8 cellular contexts compared by ENCODE assay signal in the genomic region with DNA sequence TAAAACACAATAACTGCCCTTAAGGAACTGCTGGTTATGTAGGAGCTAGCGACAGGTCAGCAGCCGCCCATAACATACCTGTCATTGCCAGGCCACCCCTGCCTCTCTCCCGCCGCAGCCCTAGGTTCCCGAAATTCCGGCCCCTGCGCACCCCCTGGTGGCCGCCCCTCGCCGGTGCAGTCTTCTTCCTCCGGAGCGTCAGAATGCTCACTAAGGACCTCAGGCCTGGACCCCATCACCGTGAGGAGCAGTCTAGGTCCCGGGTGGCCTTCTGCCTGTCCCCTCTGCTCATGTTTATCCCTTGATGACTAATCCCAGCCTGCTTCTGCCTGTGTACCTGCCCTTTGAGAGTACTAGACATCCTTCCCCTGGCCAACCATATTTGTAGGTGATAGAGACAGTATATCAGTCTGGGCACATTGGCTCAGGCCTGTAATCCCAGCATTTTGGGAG.
A peak's percentile ranks its signal among the peaks of the same experiment; 100 is the strongest.
DNase-seq lines count a peak whose midpoint lies in the region; ATAC-seq and TF ChIP-seq lines count a peak whose summit lies in the region.

No MANE protein-coding gene starts in this region.

- H3K4me1 ChIP-seq in OCI-LY7 (ENCODE audit: insufficient read depth, low read length, poor library complexity, severe bottlenecking) (peaks cover 9% of the 10 kb centered on the region), suprapubic skin (peaks cover 19% of the 10 kb centered on the region)

- intact Hi-C loops in OCI-LY7 (cut with micrococcal nuclease; ENCODE audit: unreplicated experiment), result loop anchor here (1.0 to 2.0 kb wide), 5 partner anchors 43 to 351 kb away; no protein-coding TSS in a partner anchor

- in situ Hi-C loops in Caki2 (cut with HindIII; ENCODE audit: low pct_unique_long_range_greater_than_20kb, low sequenced_read_pairs), result no loop called here

- H2AFZ ChIP-seq in OCI-LY7 (ENCODE audit: low read length), result peak overlapping the region; percentile 81

- no peak for TF ChIP-seq EP300 in suprapubic skin (IDR thresholded peaks at IDR 0.05)

- DNase-seq in Caki2 (ENCODE audit: low read depth) (peak; percentile 63), OCI-LY7 (ENCODE audit: low spot score) (peak; percentile 75), fibroblast of the aortic adventitia (ENCODE audit: low read depth) (peak; percentile 54), omental fat pad (ENCODE audit: low spot score) (peak; percentile 80), suprapubic skin (ENCODE audit: low spot score in 2 of 2) (peak; percentile 89 to 93)
- DNase-seq in activated T-cell treated with anti-CD3 and anti-CD28 coated beads, Interleukin-2, amount 50 U/mL, for 1 hour, result peak; percentile 86

- CTCF ChIA-PET in OCI-LY7 (lab: Charles Lee; ENCODE audit: unreplicated experiment), result no interaction called here

- no peaks in the 10 kb centered on the region for H3K27me3 ChIP-seq in suprapubic skin

- H3K79me2 ChIP-seq in OCI-LY7 (ENCODE audit: insufficient read depth, low read depth, low read length), result no peaks in the 10 kb centered on the region

- WGBS in suprapubic skin, result 0% methylated on average over 4 of the region's 14 CpGs

- H3K9me3 ChIP-seq in OCI-LY7 (ENCODE audit: low read length), result no peaks in the 10 kb centered on the region
- H3K9me3 ChIP-seq in suprapubic skin, result no peaks in the 10 kb centered on the region

- no peaks in the 10 kb centered on the region for H4K20me1 ChIP-seq in OCI-LY7 (ENCODE audit: insufficient read depth, low read length)

- no peak for TF ChIP-seq POLR2A in suprapubic skin (IDR thresholded peaks at IDR 0.05)

- TF ChIP-seq CTCF in OCI-LY7 (conservative IDR thresholded peaks at IDR 0.05; ENCODE audit: low read length) (peak; percentile 98), fibroblast of the aortic adventitia (IDR thresholded peaks at IDR 0.05; ENCODE audit: insufficient read depth, low read length) (peak; percentile 96), omental fat pad (IDR thresholded peaks at IDR 0.05) (peak in 2 of 3 donors; percentile 59 to 78), suprapubic skin (IDR thresholded peaks at IDR 0.05) (peak; percentile 88 to 95)

- ATAC-seq in GM19467 (IDR thresholded peaks at IDR 0.05; ENCODE audit: unreplicated experiment) (peak; percentile 84), HG03565 (IDR thresholded peaks at IDR 0.05; ENCODE audit: unreplicated experiment) (peak; percentile 83), omental fat pad (ENCODE audit: low FRiP score) (peak; percentile 82)

- no peak overlapping the region for H3K27ac ChIP-seq in OCI-LY7 (ENCODE audit: low read depth, low read length, poor library complexity, severe bottlenecking)
- H3K27ac ChIP-seq in suprapubic skin, result no peak overlapping the region

- POLR2A ChIA-PET in OCI-LY7 (lab: Charles Lee), result interaction anchor here (1.5 kb wide), 1 partner anchor 351 kb away, joined by 4 read pairs; no protein-coding TSS in a partner anchor

- H3K9me2 ChIP-seq in OCI-LY7 (ENCODE audit: insufficient read depth, low read length), result no peaks in the 10 kb centered on the region

- peak overlapping the region; percentile 28 for H3K4me3 ChIP-seq in OCI-LY7 (ENCODE audit: low read depth, low read length, poor library complexity, severe bottlenecking)
- peak overlapping the region; percentile 39 for H3K4me3 ChIP-seq in fibroblast of the aortic adventitia (ENCODE audit: low read depth, low read length)
- peak overlapping the region; percentile 31 for H3K4me3 ChIP-seq in suprapubic skin

- peak overlapping the region; percentile 59 for H3K4me2 ChIP-seq in OCI-LY7 (ENCODE audit: low read length)

- BruUV-seq in OCI-LY7 (replicated peaks; lab: Mats Ljungman, UMichigan), result no TSS peak

- H3K36me3 ChIP-seq in OCI-LY7 (ENCODE audit: insufficient read depth, low read length) (no peaks in the 10 kb centered on the region), suprapubic skin (no peaks in the 10 kb centered on the region)
